8 cellular contexts compared by ENCODE assay signal in genomic region chr1:54051936-54052469, GRCh38. TPM values are rescaled to one million over a fixed set of nuclear protein-coding genes. Genes with fewer than 3 reads are reported as not detected.
DNase-seq lines count a peak whose midpoint lies in the region; ATAC-seq and TF ChIP-seq lines count a peak whose summit lies in the region.

No MANE protein-coding gene starts in this region.

- intact Hi-C loops in cardiac septum (cut with DNase I): loop anchor here (5.0 kb wide), 2 partner anchors 105 to 165 kb away; partner anchors contain the start of genes IFT25, LRRC42 and YIPF1
- intact Hi-C loops in left lung (cut with DNase I): no loop called here
- intact Hi-C loops in vagina (cut with DNase I): loop anchor here (5.0 kb wide), 1 partner anchor 105 kb away; the partner anchor contains the start of genes IFT25 and LRRC42

- CTCF ChIA-PET in activated CD8-positive, alpha-beta memory T cell treated with anti-CD3 and anti-CD28 coated beads, Interleukin-2, amount 10 ng/mL, durations not matched to agents 7 days and 5 days (lab: Charles Lee): interaction anchor here (0.7 to 3.0 kb wide), 5 partner anchors 106 to 437 kb away, joined by 3 to 11 read pairs (median 6); partner anchors contain the start of genes IFT25 and LRRC42

- H3K27ac Mint-ChIP-seq in chondrocyte (ENCODE audit: unreplicated experiment): no peak overlapping the region
- H3K27ac Mint-ChIP-seq in activated CD8-positive, alpha-beta memory T cell treated with anti-CD3 and anti-CD28 coated beads, Interleukin-2, amount 10 ng/mL, durations not matched to agents 7 days and 5 days: no peak overlapping the region

- H3K9me3 Mint-ChIP-seq in chondrocyte (ENCODE audit: low read depth): no peaks in the 10 kb centered on the region
- no peaks in the 10 kb centered on the region for H3K9me3 Mint-ChIP-seq in activated CD8-positive, alpha-beta memory T cell treated with anti-CD3 and anti-CD28 coated beads, Interleukin-2, amount 10 ng/mL, durations not matched to agents 7 days and 5 days (ENCODE audit: low read depth)

- H3K4me3 Mint-ChIP-seq in chondrocyte (ENCODE audit: unreplicated experiment): no peak overlapping the region
- H3K4me3 Mint-ChIP-seq in activated CD8-positive, alpha-beta memory T cell treated with anti-CD3 and anti-CD28 coated beads, Interleukin-2, amount 10 ng/mL, durations not matched to agents 7 days and 5 days: no peak overlapping the region

- no peaks in the 10 kb centered on the region for H3K36me3 Mint-ChIP-seq in chondrocyte (ENCODE audit: low read depth)
- H3K36me3 Mint-ChIP-seq in activated CD8-positive, alpha-beta memory T cell treated with anti-CD3 and anti-CD28 coated beads, Interleukin-2, amount 10 ng/mL, durations not matched to agents 7 days and 5 days: peaks cover 15% of the 10 kb centered on the region

- peaks cover 15% of the 10 kb centered on the region for H3K4me1 Mint-ChIP-seq in chondrocyte (ENCODE audit: low read depth)
- H3K4me1 Mint-ChIP-seq in activated CD8-positive, alpha-beta memory T cell treated with anti-CD3 and anti-CD28 coated beads, Interleukin-2, amount 10 ng/mL, durations not matched to agents 7 days and 5 days: peaks cover 33% of the 10 kb centered on the region

- no peak for TF ChIP-seq CTCF in cardiac muscle cell (IDR thresholded peaks at IDR 0.05; ENCODE audit: low read depth, low read length)
- TF ChIP-seq CTCF in left lung (IDR thresholded peaks at IDR 0.05): no peak
- TF ChIP-seq CTCF in vagina (IDR thresholded peaks at IDR 0.05): no peak
- no peak for TF ChIP-seq CTCF in chondrocyte (IDR thresholded peaks at IDR 0.05)

- peak in 1 of 2 donors; percentile 66 for DNase-seq in cardiac muscle cell (ENCODE audit: low read depth in 1 of 2, low spot score in 1 of 2)
- DNase-seq in cardiac septum (ENCODE audit: low spot score): no peak
- DNase-seq in left lung: peak in 1 of 2 donors; percentile 39
- DNase-seq in vagina (ENCODE audit: extremely low spot score in 2 of 2): no peak
- no peak for DNase-seq in chondrocyte (ENCODE audit: low spot score)
- no peak for DNase-seq in activated CD8-positive, alpha-beta memory T cell treated with anti-CD3 and anti-CD28 coated beads, Interleukin-2, amount 10 ng/mL, durations not matched to agents 7 days and 5 days

- H3K9me3 ChIP-seq in cardiac muscle cell (ENCODE audit: low read depth): no peaks in the 10 kb centered on the region
- no peaks in the 10 kb centered on the region for H3K9me3 ChIP-seq in left lung
- no peaks in the 10 kb centered on the region for H3K9me3 ChIP-seq in vagina

- ATAC-seq in left lung (peak; percentile 32), GM21723 (IDR thresholded peaks at IDR 0.05; ENCODE audit: unreplicated experiment) (no peak)
- ATAC-seq in activated CD8-positive, alpha-beta memory T cell treated with anti-CD3 and anti-CD28 coated beads, Interleukin-2, amount 10 ng/mL, durations not matched to agents 7 days and 5 days: no peak

- H3K36me3 ChIP-seq in cardiac muscle cell (no peaks in the 10 kb centered on the region), left lung (no peaks in the 10 kb centered on the region), vagina (no peaks in the 10 kb centered on the region)

- H3K27ac ChIP-seq in cardiac muscle cell (peak overlapping the region; percentile 94), angular gyrus (ENCODE audit: low read depth, low read length) (peak overlapping the region; percentile 85), left lung (peak overlapping the region; percentile 96 to 98), vagina (peak overlapping the region; percentile 91)

- no peak for TF ChIP-seq POLR2A in vagina (IDR thresholded peaks at IDR 0.05)

- H3K4me1 ChIP-seq in cardiac muscle cell (ENCODE audit: low read depth) (peaks cover 14% of the 10 kb centered on the region), left lung (peaks cover 20 to 66% of the 10 kb centered on the region in 2 donors), vagina (peaks cover 62% of the 10 kb centered on the region)

- no peaks in the 10 kb centered on the region for H3K27me3 ChIP-seq in cardiac muscle cell
- H3K27me3 ChIP-seq in left lung: no peaks in the 10 kb centered on the region
- H3K27me3 ChIP-seq in vagina: no peaks in the 10 kb centered on the region

- H3K4me3 ChIP-seq in cardiac muscle cell: peak overlapping the region; percentile 81
- peak overlapping the region; percentile 75 to 97 for H3K4me3 ChIP-seq in left lung
- H3K4me3 ChIP-seq in vagina: peak overlapping the region; percentile 92 to 100

- H3K27me3 Mint-ChIP-seq in chondrocyte (ENCODE audit: low read depth): no peaks in the 10 kb centered on the region
- no peaks in the 10 kb centered on the region for H3K27me3 Mint-ChIP-seq in activated CD8-positive, alpha-beta memory T cell treated with anti-CD3 and anti-CD28 coated beads, Interleukin-2, amount 10 ng/mL, durations not matched to agents 7 days and 5 days

RNA-seq across cellular contexts. Expression of gene TMEM59, which starts 1.0 kb away (rescaled TPM):
- total RNA-seq in cardiac muscle cell (71.0 and 73.1 TPM in 2 replicates), cardiac septum (289 TPM), left lung (100 to 1,000 TPM; 354 to 468 TPM), vagina (113 TPM), chondrocyte (294 to 335 TPM (median 301 TPM) in 3 replicates)
- 330 and 350 TPM in 2 replicates for polyA plus RNA-seq in cardiac muscle cell
- 100 to 1,000 TPM; 165 to 171 TPM for total RNA-seq in activated CD8-positive, alpha-beta memory T cell treated with anti-CD3 and anti-CD28 coated beads, Interleukin-2, amount 10 ng/mL, durations not matched to agents 7 days and 5 days

RNA-seq across cellular contexts. Expression of gene TCEANC2, which starts 1.4 kb away (rescaled TPM):
- total RNA-seq in cardiac muscle cell: 5.7 and 10.1 TPM in 2 replicates
- polyA plus RNA-seq in cardiac muscle cell: 8.2 and 14.4 TPM in 2 replicates
- 4.1 TPM for total RNA-seq in cardiac septum
- 1 to 10 TPM; 5.2 to 5.8 TPM for total RNA-seq in left lung
- 4.7 TPM for total RNA-seq in vagina
- 3.6 to 4.8 TPM (median 3.9 TPM) in 3 replicates for total RNA-seq in chondrocyte
- 10 to 100 TPM; 11.8 to 13.1 TPM for total RNA-seq in activated CD8-positive, alpha-beta memory T cell treated with anti-CD3 and anti-CD28 coated beads, Interleukin-2, amount 10 ng/mL, durations not matched to agents 7 days and 5 days

RNA-seq across cellular contexts. Expression of gene LDLRAD1, which starts 34.0 kb away (rescaled TPM):
- not detected in 2 replicates for total RNA-seq in cardiac muscle cell
- polyA plus RNA-seq in cardiac muscle cell: not detected in 2 replicates
- total RNA-seq in cardiac septum: not detected
- 1 to 10 TPM in 1 of 2 donors, not detected in 1; 6.5 TPM for total RNA-seq in left lung
- not detected for total RNA-seq in vagina
- not detected in 3 replicates for total RNA-seq in chondrocyte
- not detected for total RNA-seq in activated CD8-positive, alpha-beta memory T cell treated with anti-CD3 and anti-CD28 coated beads, Interleukin-2, amount 10 ng/mL, durations not matched to agents 7 days and 5 days

Comparison
In these comparisons a context has a peak if more than half of its experiments do, and no peak if none do; other contexts are left out.
1. intact Hi-C loops: an anchor here in cardiac septum (5.0 kb wide) and vagina (5.0 kb wide); none called in left lung.